ENCODE assay signal across 13 cellular contexts in the genomic region with DNA sequence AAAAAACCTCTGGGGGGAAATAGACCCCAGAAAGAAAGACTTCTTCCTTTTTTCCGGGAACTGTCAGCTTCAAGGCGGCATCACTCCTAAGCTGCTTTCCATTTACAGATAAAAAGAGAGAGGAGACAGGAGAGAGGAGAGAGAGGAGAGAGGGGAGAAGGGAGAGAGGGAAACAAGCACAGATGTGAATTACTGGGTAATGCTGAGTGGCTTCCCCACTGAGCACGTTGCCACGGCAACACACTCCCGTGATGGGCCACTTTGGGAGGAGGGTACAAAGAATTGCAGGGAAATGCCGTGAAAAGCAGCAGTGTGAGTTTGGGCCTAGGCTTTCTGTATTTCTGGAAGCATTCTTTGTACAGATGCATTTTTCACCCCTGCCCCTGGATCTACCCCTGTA.
DNase-seq lines count a peak whose midpoint lies in the region; ATAC-seq and TF ChIP-seq lines count a peak whose summit lies in the region.
"Had no signal": no experiment of that assay in that cellular context is flagged by ENCODE, and none has a peak within 500 bp of the region (broad histone marks: within the 10 kb centered on the region; RNA-seq: fewer than 3 reads in every experiment).

No MANE protein-coding gene starts in this region.

- no peak overlapping the region for H3K4me3 ChIP-seq in cardiac muscle cell
- H3K4me3 ChIP-seq in right atrium auricular region: no peak overlapping the region
- H3K4me3 ChIP-seq: heart left ventricle, left lung had no signal

- H3K36me3 ChIP-seq in cardiac muscle cell: no peaks in the 10 kb centered on the region
- no peaks in the 10 kb centered on the region for H3K36me3 ChIP-seq in right atrium auricular region
- H3K36me3 ChIP-seq: heart left ventricle, left lung, WERI-Rb-1 had no signal

- H3K27ac ChIP-seq in cardiac muscle cell: peak overlapping the region; percentile 45
- no peak overlapping the region for H3K27ac ChIP-seq in right atrium auricular region
- H3K27ac ChIP-seq: heart left ventricle, left lung, WERI-Rb-1 had no signal

- ATAC-seq in HG03039 (IDR thresholded peaks at IDR 0.05; ENCODE audit: unreplicated experiment) (no peak), HG03571 (IDR thresholded peaks at IDR 0.05; ENCODE audit: unreplicated experiment) (no peak)
- ATAC-seq: heart left ventricle, left lung had no signal

- H3K27me3 ChIP-seq in cardiac muscle cell: no peaks in the 10 kb centered on the region
- no peaks in the 10 kb centered on the region for H3K27me3 ChIP-seq in right atrium auricular region
- H3K27me3 ChIP-seq: heart left ventricle, left lung had no signal

- H3K4me1 ChIP-seq in cardiac muscle cell (ENCODE audit: low read depth) (peaks cover 16% of the 10 kb centered on the region), right atrium auricular region (no peaks in the 10 kb centered on the region)
- H3K4me1 ChIP-seq: left lung had no signal

- no peaks in the 10 kb centered on the region for H3K9me3 ChIP-seq in cardiac muscle cell (ENCODE audit: low read depth)
- H3K9me3 ChIP-seq in right atrium auricular region: no peaks in the 10 kb centered on the region
- H3K9me3 ChIP-seq: heart left ventricle, left lung had no signal

- peak in 1 of 2 donors; percentile 67 for DNase-seq in cardiac muscle cell (ENCODE audit: low read depth in 1 of 2, low spot score in 1 of 2)
- no peak for DNase-seq in right atrium auricular region (ENCODE audit: low spot score)
- peak; percentile 92 for DNase-seq in NCI-H2227 treated with DMSO at 0.1 percent for 48 hours (lab: John Stamatoyannopoulos, UW)
- peak; percentile 38 for DNase-seq in iPS-NIHi11 (ENCODE audit: low spot score)
- no peak for DNase-seq in NCI-H510A treated with DMSO at 0.1 percent for 48 hours (lab: John Stamatoyannopoulos, UW)
- DNase-seq in activated gamma-delta T cell (lab: John Stamatoyannopoulos, UW): no peak
- DNase-seq: heart left ventricle, HFFc6, left lung, NCI-H510A, WERI-Rb-1 had no signal

- TF ChIP-seq CTCF in cardiac muscle cell (IDR thresholded peaks at IDR 0.05; ENCODE audit: low read depth, low read length): no peak
- TF ChIP-seq CTCF in right atrium auricular region (IDR thresholded peaks at IDR 0.05): no peak

Comparison
In these comparisons a context has a peak if more than half of its experiments do, and no peak if none do; other contexts are left out.
1. DNase-seq: peak in NCI-H2227 treated with DMSO at 0.1 percent for 48 hours (single experiment) and iPS-NIHi11 (single experiment); none in right atrium auricular region (single experiment), NCI-H510A treated with DMSO at 0.1 percent for 48 hours (single experiment) and activated gamma-delta T cell (single experiment).